In the genomic region with DNA sequence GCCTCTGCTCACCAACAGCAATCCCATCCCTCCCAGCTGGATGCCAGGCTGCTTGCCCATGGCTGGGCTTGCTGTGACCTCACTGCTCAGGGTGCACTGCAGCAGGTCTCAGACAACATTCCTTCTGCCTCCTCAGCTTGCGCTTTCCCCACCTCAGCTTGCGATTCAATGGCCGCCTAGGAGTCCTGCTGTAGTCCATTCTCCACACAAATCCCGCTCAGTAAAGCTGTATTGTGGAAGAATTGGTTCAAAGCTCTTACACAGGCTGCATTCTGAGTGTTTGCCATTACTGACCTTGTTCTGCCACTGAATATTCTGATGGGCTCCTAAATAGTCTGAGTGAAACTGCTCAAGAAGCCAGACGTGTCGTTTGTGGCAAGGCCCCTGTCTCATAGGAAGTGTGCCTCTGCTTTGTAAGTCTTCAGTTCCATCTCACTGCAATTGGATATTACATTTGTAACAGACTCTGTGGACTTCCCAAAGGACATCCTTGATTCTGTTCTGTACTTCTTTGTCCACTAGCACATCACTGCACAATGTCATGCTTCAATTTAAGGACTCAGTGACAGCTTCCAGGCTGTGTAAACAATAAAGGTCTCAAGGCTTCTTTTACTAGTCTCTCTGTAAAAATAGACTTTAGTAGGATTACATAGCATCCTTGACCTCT, we compare ENCODE assay signal across 9 cellular contexts. TPM values are rescaled to one million over a fixed set of nuclear protein-coding genes. Genes with fewer than 3 reads are reported as not detected.
A peak's percentile ranks its signal among the peaks of the same experiment; 100 is the strongest.
DNase-seq lines count a peak whose midpoint lies in the region; ATAC-seq, FAIRE-seq and TF ChIP-seq lines count a peak whose summit lies in the region.
"Had no signal": no experiment of that assay in that cellular context is flagged by ENCODE, and none has a peak within 500 bp of the region (broad histone marks: within the 10 kb centered on the region; RNA-seq: fewer than 3 reads in every experiment).

No MANE protein-coding gene starts in this region.

- peaks cover 29% of the 10 kb centered on the region for H3K4me1 Mint-ChIP-seq in neural crest cell

- DNase-seq in G401 (ENCODE audit: low spot score) (peak; percentile 77), HTR-8/SVneo (ENCODE audit: insufficient read length, low spot score) (peak; percentile 4), neural crest cell (ENCODE audit: low read depth, low spot score) (peak; percentile 5), RKO (ENCODE audit: low spot score) (no peak), GM10266 (ENCODE audit: extremely low spot score) (no peak)
- DNase-seq in effector memory CD4-positive, alpha-beta T cell: no peak
- DNase-seq: NCI-H1694 treated with DMSO at 0.1 percent for 48 hours had no signal

- H3K27me3 Mint-ChIP-seq in neural crest cell (ENCODE audit: low read depth): no peaks in the 10 kb centered on the region

- peaks cover 9% of the 10 kb centered on the region for H3K36me3 Mint-ChIP-seq in neural crest cell (ENCODE audit: low read depth)

- no peaks in the 10 kb centered on the region for H3K36me3 ChIP-seq in ectodermal cell (ENCODE audit: control insufficient read depth, insufficient read depth, low read length)
- no peaks in the 10 kb centered on the region for H3K36me3 ChIP-seq in effector memory CD4-positive, alpha-beta T cell (ENCODE audit: control insufficient read depth, insufficient read depth, low read length)

- peak overlapping the region; percentile 73 for H3K27ac Mint-ChIP-seq in neural crest cell (ENCODE audit: unreplicated experiment)

- WGBS in ectodermal cell, 2 experiments: 31 to 46% methylated on average over 6 of the region's 6 CpGs

- ATAC-seq in HG02571 (IDR thresholded peaks at IDR 0.05; ENCODE audit: unreplicated experiment): no peak

- FAIRE-seq in HTR-8/SVneo (lab: Jason Lieb, UNC): no peak

- no peaks in the 10 kb centered on the region for H3K27me3 ChIP-seq in ectodermal cell (ENCODE audit: control insufficient read depth, insufficient read depth, low read length, poor library complexity, severe bottlenecking)
- no peaks in the 10 kb centered on the region for H3K27me3 ChIP-seq in effector memory CD4-positive, alpha-beta T cell (replicated peaks; ENCODE audit: control insufficient read depth, insufficient read depth, low read length, poor library complexity, severe bottlenecking)

- H3K4me1 ChIP-seq in ectodermal cell (ENCODE audit: control insufficient read depth, insufficient read depth, low read length): peaks cover 11% of the 10 kb centered on the region
- H3K4me1 ChIP-seq in effector memory CD4-positive, alpha-beta T cell (ENCODE audit: control insufficient read depth, insufficient read depth, low read length, poor library complexity, severe bottlenecking): no peaks in the 10 kb centered on the region

- H3K4me3 ChIP-seq in ectodermal cell (ENCODE audit: insufficient read depth, low read depth, low read length): no peak overlapping the region
- no peak overlapping the region for H3K4me3 ChIP-seq in effector memory CD4-positive, alpha-beta T cell (ENCODE audit: insufficient read depth, low read depth, low read length, poor library complexity, severe bottlenecking)

- peaks cover 3% of the 10 kb centered on the region for H3K9me3 Mint-ChIP-seq in neural crest cell

- H3K9me3 ChIP-seq in ectodermal cell (ENCODE audit: control insufficient read depth, low read length): no peaks in the 10 kb centered on the region
- no peaks in the 10 kb centered on the region for H3K9me3 ChIP-seq in effector memory CD4-positive, alpha-beta T cell (ENCODE audit: control insufficient read depth, low read length)

- no peak overlapping the region for H3K4me3 Mint-ChIP-seq in neural crest cell

- no peak for TF ChIP-seq CTCF in neural crest cell (conservative IDR thresholded peaks at IDR 0.05)
- TF ChIP-seq CTCF in GM10266 (IDR thresholded peaks at IDR 0.05; ENCODE audit: control insufficient read depth, insufficient read depth, low read depth, missing control alignments): no peak

- in situ Hi-C loops in G401 (cut with HindIII; ENCODE audit: low sequenced_read_pairs): no loop called here

- peak overlapping the region; percentile 86 for H3K27ac ChIP-seq in ectodermal cell (ENCODE audit: insufficient read depth, low read depth, low read length, poor library complexity, severe bottlenecking)
- no peak overlapping the region for H3K27ac ChIP-seq in effector memory CD4-positive, alpha-beta T cell (ENCODE audit: insufficient read depth, low read length, poor library complexity, severe bottlenecking)

RNA-seq across cellular contexts. Expression of a gene that starts 49.8 kb away (rescaled TPM):
- 3.0 and 8.5 TPM in 2 replicates for total RNA-seq in G401 (2014; rRNA removed; shearing (Covaris generic))
- 13.4 TPM for polyA plus RNA-seq in ectodermal cell (2013, experiment 1 of 4)
- polyA plus RNA-seq in ectodermal cell (2013, experiment 2 of 4): 11.8 TPM
- polyA plus RNA-seq in ectodermal cell (2013, experiment 3 of 4): 10.2 TPM
- 10.0 TPM for polyA plus RNA-seq in ectodermal cell (2013, experiment 4 of 4)
- 29.1 and 32.1 TPM in 2 replicates for total RNA-seq in neural crest cell

Comparison
In these comparisons a context has a peak if more than half of its experiments do, and no peak if none do; other contexts are left out.
1. DNase-seq: peak in G401 (single experiment), HTR-8/SVneo (single experiment) and neural crest cell (single experiment); none in RKO (single experiment), effector memory CD4-positive, alpha-beta T cell (0 of 3) and GM10266 (single experiment).